ENCODE assay signal across 18 cellular contexts in the genomic region with DNA sequence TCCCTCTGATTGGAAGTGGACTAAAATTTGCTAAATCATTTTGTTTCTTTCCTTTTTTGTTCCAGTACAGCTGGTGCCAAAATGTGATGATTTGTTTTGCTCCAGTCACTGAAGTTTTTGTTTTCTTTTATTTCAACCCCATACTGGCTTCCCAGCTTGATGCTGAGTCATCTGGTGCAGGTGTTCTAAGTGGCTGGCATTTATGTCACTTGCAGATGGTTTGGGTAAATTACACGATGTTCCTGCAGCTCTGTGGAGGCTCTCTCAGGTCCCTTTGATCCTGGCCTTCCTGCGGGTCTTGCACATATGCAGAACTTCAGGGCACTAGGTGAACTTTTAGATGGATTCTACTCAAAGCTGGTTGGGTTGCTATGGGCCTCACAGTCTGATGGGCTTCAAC.
DNase-seq lines count a peak whose midpoint lies in the region; ATAC-seq and TF ChIP-seq lines count a peak whose summit lies in the region.
"Had no signal": no experiment of that assay in that cellular context is flagged by ENCODE, and none has a peak within 500 bp of the region (broad histone marks: within the 10 kb centered on the region; RNA-seq: fewer than 3 reads in every experiment).

No MANE protein-coding gene starts in this region.

- DNase-seq in NCI-H2081 (lab: John Stamatoyannopoulos, UW), result peak; percentile 6 to 77
- no peak for DNase-seq in NCI-H2081 treated with DMSO at 0.1 percent for 48 hours (lab: John Stamatoyannopoulos, UW)
- peak; percentile 8 for DNase-seq in Jurkat, Clone E6-1 (ENCODE audit: low read depth, low spot score)
- DNase-seq in NCI-H345 treated with DMSO at 0.1 percent for 48 hours (lab: John Stamatoyannopoulos, UW; ENCODE audit: unreplicated experiment), result peak; percentile 19
- peak; percentile 30 for DNase-seq in dermis blood vessel endothelial cell
- no peak for DNase-seq in left lung
- DNase-seq in NCI-H1694 treated with DMSO at 0.1 percent for 48 hours (lab: John Stamatoyannopoulos, UW), result no peak
- no peak for DNase-seq in stimulated activated naive B cell treated with anti-CD40 and anti-IgM and Interleukin-4, amounts not matched to agents 10 μg/mL and 1 μg/mL and 100 μg/mL, for 72 hours
- DNase-seq: 8988T; CD4-positive, alpha-beta memory T cell; DND-41; NCI-H187 treated with DMSO at 0.1 percent for 48 hours; NCI-H526; PC-3; SK-N-SH had no signal

- H3K27me3 ChIP-seq in left lung, result no peaks in the 10 kb centered on the region

- H3K4me3 ChIP-seq in Jurkat, Clone E6-1 (ENCODE audit: low read length), result no peak overlapping the region
- H3K4me3 ChIP-seq in left lung, result no peak overlapping the region
- H3K4me3 ChIP-seq: HAP-1 had no signal

- peaks cover 0 to 5% of the 10 kb centered on the region in 2 donors for H3K9me3 ChIP-seq in left lung
- H3K9me3 ChIP-seq: HAP-1, SK-N-SH had no signal

- no peak overlapping the region for H3K27ac Mint-ChIP-seq in stimulated activated naive B cell treated with anti-CD40 and anti-IgM and Interleukin-4, amounts not matched to agents 10 μg/mL and 1 μg/mL and 100 μg/mL, for 72 hours
- H3K27ac Mint-ChIP-seq: CD4-positive, alpha-beta memory T cell; IgD-negative memory B cell had no signal

- no peak for TF ChIP-seq CTCF in left lung (IDR thresholded peaks at IDR 0.05)

- H3K36me3 ChIP-seq in left lung, result no peaks in the 10 kb centered on the region
- H3K36me3 ChIP-seq: HAP-1 had no signal

- intact Hi-C loops in left lung (cut with DNase I), result no loop called here

- H3K27me3 Mint-ChIP-seq in stimulated activated naive B cell treated with anti-CD40 and anti-IgM and Interleukin-4, amounts not matched to agents 10 μg/mL and 1 μg/mL and 100 μg/mL, for 72 hours, result no peaks in the 10 kb centered on the region
- H3K27me3 Mint-ChIP-seq: CD4-positive, alpha-beta memory T cell; IgD-negative memory B cell had no signal

- no peaks in the 10 kb centered on the region for H3K4me1 Mint-ChIP-seq in stimulated activated naive B cell treated with anti-CD40 and anti-IgM and Interleukin-4, amounts not matched to agents 10 μg/mL and 1 μg/mL and 100 μg/mL, for 72 hours
- H3K4me1 Mint-ChIP-seq: CD4-positive, alpha-beta memory T cell; IgD-negative memory B cell had no signal

- H3K27ac ChIP-seq in left lung, result no peak overlapping the region
- H3K27ac ChIP-seq: HL-60 had no signal

- H3K9me3 Mint-ChIP-seq in stimulated activated naive B cell treated with anti-CD40 and anti-IgM and Interleukin-4, amounts not matched to agents 10 μg/mL and 1 μg/mL and 100 μg/mL, for 72 hours, result peaks cover 8 to 11% of the 10 kb centered on the region in 2 donors

- ATAC-seq in left lung, result no peak
- ATAC-seq in stimulated activated naive B cell treated with anti-CD40 and anti-IgM and Interleukin-4, amounts not matched to agents 10 μg/mL and 1 μg/mL and 100 μg/mL, for 72 hours (replicated peaks), result no peak
- ATAC-seq: PC-3 had no signal

- no peaks in the 10 kb centered on the region for H3K4me1 ChIP-seq in left lung
- H3K4me1 ChIP-seq: HAP-1 had no signal

- no peak overlapping the region for H3K4me3 Mint-ChIP-seq in stimulated activated naive B cell treated with anti-CD40 and anti-IgM and Interleukin-4, amounts not matched to agents 10 μg/mL and 1 μg/mL and 100 μg/mL, for 72 hours
- H3K4me3 Mint-ChIP-seq: CD4-positive, alpha-beta memory T cell; IgD-negative memory B cell had no signal

- H3K36me3 Mint-ChIP-seq in stimulated activated naive B cell treated with anti-CD40 and anti-IgM and Interleukin-4, amounts not matched to agents 10 μg/mL and 1 μg/mL and 100 μg/mL, for 72 hours, result no peaks in the 10 kb centered on the region
- H3K36me3 Mint-ChIP-seq: CD4-positive, alpha-beta memory T cell had no signal

Comparison
In these comparisons a context has a peak if more than half of its experiments do, and no peak if none do; other contexts are left out.
1. DNase-seq: peak in NCI-H2081 (2 of 2), Jurkat, Clone E6-1 (single experiment), NCI-H345 treated with DMSO at 0.1 percent for 48 hours (single experiment) and dermis blood vessel endothelial cell (single experiment); none in NCI-H2081 treated with DMSO at 0.1 percent for 48 hours (single experiment), left lung (0 of 2), NCI-H1694 treated with DMSO at 0.1 percent for 48 hours (single experiment) and stimulated activated naive B cell treated with anti-CD40 and anti-IgM and Interleukin-4, amounts not matched to agents 10 μg/mL and 1 μg/mL and 100 μg/mL, for 72 hours (single experiment).